25 cellular contexts compared by ENCODE assay signal in genomic region chr11:117271208-117271607, GRCh38.
"Had no signal": no experiment of that assay in that cellular context is flagged by ENCODE, and none has a peak within 500 bp of the region (broad histone marks: within the 10 kb centered on the region; RNA-seq: fewer than 3 reads in every experiment).

No MANE protein-coding gene starts in this region.

- ATAC-seq: activated naive CD4-positive, alpha-beta T cell treated with anti-CD3 and anti-CD28 coated beads, Interleukin-2, amount 50 U/mL, for 72 hours; activated T-cell treated with anti-CD3 and anti-CD28 coated beads, Interleukin-2, amount 50 U/mL, for 72 hours; gastrocnemius medialis; left cardiac atrium; left ventricle myocardium superior; right cardiac atrium had no signal

- H3K27ac ChIP-seq: breast epithelium, gastrocnemius medialis, hepatocyte, parathyroid adenoma, spleen, testis, upper lobe of left lung, vagina, VCaP had no signal

- H3K36me3 ChIP-seq: breast epithelium had no signal

- DNase-seq: activated CD4-positive, alpha-beta T cell treated with anti-CD3 and anti-CD28 coated beads for 4 hours; activated CD4-positive, alpha-beta T cell treated with anti-CD3 and anti-CD28 coated beads, Interleukin-2, amount 50 U/mL, for 4 hours; activated naive CD4-positive, alpha-beta T cell; activated T-cell treated with anti-CD3 and anti-CD28 coated beads for 4 hours; activated T-cell treated with anti-CD3 and anti-CD28 coated beads, Interleukin-2, amount 50 U/mL, for 72 hours; effector CD4-positive, alpha-beta T cell; gastrocnemius medialis; left cardiac atrium; left ventricle myocardium superior; naive B cell; nephron progenitor cell; nucleus accumbens; right cardiac atrium; spleen; stimulated activated CD4-positive, alpha-beta T cell treated with anti-CD3 and anti-CD28 coated beads, Interleukin-2, amount 100 ng/mL, for 48 hours; stimulated activated naive CD4-positive, alpha-beta T cell treated with Interleukin-2 at 50 U/mL for 16 hours; T-helper 1 cell; testis; upper lobe of left lung had no signal

- H3K9me3 ChIP-seq: breast epithelium, gastrocnemius medialis, spleen, testis, upper lobe of left lung, vagina had no signal

- H3K27me3 ChIP-seq: breast epithelium, gastrocnemius medialis, hepatocyte, spleen, testis, upper lobe of left lung, vagina had no signal

- H3K4me3 ChIP-seq: breast epithelium, gastrocnemius medialis, hepatocyte, spleen, testis, upper lobe of left lung, vagina had no signal

- H3K4me1 ChIP-seq: breast epithelium, gastrocnemius medialis, parathyroid adenoma, spleen, testis, upper lobe of left lung, vagina had no signal
